ENCODE assay signal across 11 cellular contexts in the genomic region with DNA sequence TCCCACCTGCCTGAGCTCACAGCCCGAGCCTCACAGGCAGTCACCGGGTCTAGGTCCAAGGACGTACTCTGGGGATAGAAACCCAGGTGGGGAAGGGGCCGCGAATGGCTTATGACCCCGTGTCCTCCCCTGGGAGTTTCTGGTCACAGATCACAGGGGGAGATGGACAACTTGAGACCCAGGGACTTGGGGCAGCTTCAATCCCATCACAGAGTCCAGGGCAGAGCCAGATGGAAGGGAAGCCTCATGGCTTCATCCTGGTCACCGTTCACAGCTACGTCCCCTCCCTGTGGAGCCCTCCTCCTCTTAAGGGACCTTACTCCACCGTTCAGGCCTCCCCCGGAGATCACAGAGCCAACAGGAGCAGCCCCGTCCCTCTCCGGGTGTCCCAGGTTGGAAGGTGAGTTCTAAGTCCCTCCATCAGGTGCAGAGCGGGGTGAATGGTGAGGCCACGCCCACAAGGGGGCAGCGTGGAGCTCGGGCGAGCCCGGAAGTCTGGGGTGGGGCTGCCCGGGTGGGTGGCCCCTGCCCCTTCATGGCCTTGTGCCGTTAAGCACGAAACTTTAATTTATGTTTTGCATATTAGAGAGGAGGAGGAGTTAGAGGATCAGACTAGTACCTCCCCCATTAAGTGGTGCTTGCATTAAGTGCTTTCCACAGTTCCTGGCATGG. TPM values are rescaled to one million over a fixed set of nuclear protein-coding genes. Genes with fewer than 3 reads are reported as not detected.
DNase-seq lines count a peak whose midpoint lies in the region; ATAC-seq, FAIRE-seq and TF ChIP-seq lines count a peak whose summit lies in the region.
"Not testable (repeated sequence)": the region's sequence is repeated elsewhere in the genome, so short reads cannot be mapped to it uniquely, and the experiment has no call there.
"Had no signal": no experiment of that assay in that cellular context is flagged by ENCODE, and none has a peak within 500 bp of the region (broad histone marks: within the 10 kb centered on the region; RNA-seq: fewer than 3 reads in every experiment).

No MANE protein-coding gene starts in this region.

- H3K4me1 ChIP-seq in CD4-positive, CD25-positive, alpha-beta regulatory T cell (ENCODE audit: control insufficient read depth, insufficient read depth, low read length, poor library complexity, severe bottlenecking) = peaks cover 38% of the 10 kb centered on the region
- not testable (repeated sequence) for H3K4me1 ChIP-seq in pancreas

- H3K36me3 Mint-ChIP-seq in CD4-positive, CD25-positive, alpha-beta regulatory T cell; activated T-helper 1 cell treated with anti-CD3 and anti-CD28 coated beads, Interleukin-12 subunit alpha, Interleukin-12 subunit beta, Interleukin-2, Interleukin-4 antibody, amounts not matched to agents 30 ng/mL and 10 ng/mL and 1 ng/mL, durations not matched to agents 14 hours and 24 hours and 36 hours (ENCODE audit: low read depth): not testable (repeated sequence)

- H3K4me1 Mint-ChIP-seq in CD4-positive, CD25-positive, alpha-beta regulatory T cell = peaks cover 16 to 39% (median 25%) of the 10 kb centered on the region in 4 donors
- H3K4me1 Mint-ChIP-seq in activated T-helper 1 cell treated with anti-CD3 and anti-CD28 coated beads, Interleukin-12 subunit alpha, Interleukin-12 subunit beta, Interleukin-2, Interleukin-4 antibody, amounts not matched to agents 30 ng/mL and 10 ng/mL and 1 ng/mL, durations not matched to agents 14 hours and 24 hours and 36 hours (ENCODE audit: low read depth) = peaks cover 36% of the 10 kb centered on the region

- H3K27me3 Mint-ChIP-seq in CD4-positive, CD25-positive, alpha-beta regulatory T cell; activated T-helper 1 cell treated with anti-CD3 and anti-CD28 coated beads, Interleukin-12 subunit alpha, Interleukin-12 subunit beta, Interleukin-2, Interleukin-4 antibody, amounts not matched to agents 30 ng/mL and 10 ng/mL and 1 ng/mL, durations not matched to agents 14 hours and 24 hours and 36 hours (ENCODE audit: insufficient read depth): not testable (repeated sequence)

- H3K27ac Mint-ChIP-seq in CD4-positive, CD25-positive, alpha-beta regulatory T cell; activated T-helper 1 cell treated with anti-CD3 and anti-CD28 coated beads, Interleukin-12 subunit alpha, Interleukin-12 subunit beta, Interleukin-2, Interleukin-4 antibody, amounts not matched to agents 30 ng/mL and 10 ng/mL and 1 ng/mL, durations not matched to agents 14 hours and 24 hours and 36 hours: not testable (repeated sequence)

- intact Hi-C loops in activated T-helper 1 cell treated with anti-CD3 and anti-CD28 coated beads, Interleukin-12 subunit alpha, Interleukin-12 subunit beta, Interleukin-2, Interleukin-4 antibody, amounts not matched to agents 30 ng/mL and 10 ng/mL and 1 ng/mL, durations not matched to agents 14 hours and 24 hours and 36 hours (cut with micrococcal nuclease); pancreas (cut with DNase I): not testable (repeated sequence)

- FAIRE-seq in pancreas (lab: Jason Lieb, UNC) = not testable (repeated sequence)

- H3K27ac ChIP-seq in CD4-positive, CD25-positive, alpha-beta regulatory T cell (ENCODE audit: insufficient read depth, low read length, poor library complexity, severe bottlenecking); pancreas: not testable (repeated sequence)

- peak in 2 of 3 donors; percentile 55 to 80 for DNase-seq in CD4-positive, CD25-positive, alpha-beta regulatory T cell
- peak; percentile 76 for DNase-seq in activated CD4-positive, CD25-positive, alpha-beta regulatory T cell treated with anti-CD3 and anti-CD28 coated beads, Interleukin-2, amount 50 U/mL, for 72 hours
- peak; percentile 66 for DNase-seq in activated T-helper 1 cell treated with anti-CD3 and anti-CD28 coated beads, Interleukin-12 subunit alpha, Interleukin-12 subunit beta, Interleukin-2, Interleukin-4 antibody, amounts not matched to agents 30 ng/mL and 10 ng/mL and 1 ng/mL, durations not matched to agents 14 hours and 24 hours and 36 hours (ENCODE audit: low spot score)
- peak in 4 of 6 donors; percentile 18 to 80 (median 52) for DNase-seq in pancreas
- DNase-seq in stimulated activated CD8-positive, alpha-beta memory T cell treated with anti-CD3 and anti-CD28 coated beads, Interleukin-2, amount 100 ng/mL, for 48 hours (ENCODE audit: low read depth in 2 of 2) = peak; percentile 54 to 57

- H3K4me3 ChIP-seq in CD4-positive, CD25-positive, alpha-beta regulatory T cell (ENCODE audit: low read depth, low read length); pancreas: not testable (repeated sequence)

- not testable (repeated sequence) for H3K9me3 ChIP-seq in CD4-positive, CD25-positive, alpha-beta regulatory T cell (ENCODE audit: control insufficient read depth in 2 of 2, low read length in 2 of 2); pancreas

- H3K9me3 Mint-ChIP-seq in CD4-positive, CD25-positive, alpha-beta regulatory T cell; activated T-helper 1 cell treated with anti-CD3 and anti-CD28 coated beads, Interleukin-12 subunit alpha, Interleukin-12 subunit beta, Interleukin-2, Interleukin-4 antibody, amounts not matched to agents 30 ng/mL and 10 ng/mL and 1 ng/mL, durations not matched to agents 14 hours and 24 hours and 36 hours: not testable (repeated sequence)

- 2 to 13% methylated on average over 10 to 15 of the region's 21 CpGs for WGBS in pancreas, 2 donors

- not testable (repeated sequence) for H3K4me3 Mint-ChIP-seq in CD4-positive, CD25-positive, alpha-beta regulatory T cell; activated T-helper 1 cell treated with anti-CD3 and anti-CD28 coated beads, Interleukin-12 subunit alpha, Interleukin-12 subunit beta, Interleukin-2, Interleukin-4 antibody, amounts not matched to agents 30 ng/mL and 10 ng/mL and 1 ng/mL, durations not matched to agents 14 hours and 24 hours and 36 hours

- peaks cover 28% of the 10 kb centered on the region for H3K36me3 ChIP-seq in CD4-positive, CD25-positive, alpha-beta regulatory T cell (ENCODE audit: control insufficient read depth, insufficient read depth, low read length)
- H3K36me3 ChIP-seq in pancreas = not testable (repeated sequence)

- not testable (repeated sequence) for H3K27me3 ChIP-seq in CD4-positive, CD25-positive, alpha-beta regulatory T cell (ENCODE audit: control insufficient read depth, insufficient read depth, low read length); pancreas

- ATAC-seq in CD4-positive, CD25-positive, alpha-beta regulatory T cell (ENCODE audit: low read depth in 2 of 2) = peak; percentile 86 to 91
- ATAC-seq in GM19324 (IDR thresholded peaks at IDR 0.05; ENCODE audit: low FRiP score, unreplicated experiment) (peak; percentile 48), HG03439 (IDR thresholded peaks at IDR 0.05; ENCODE audit: unreplicated experiment) (peak; percentile 58), esophagus mucosa (peak; percentile 66), pancreas (peak; percentile 83 to 94 (median 89))

- TF ChIP-seq CTCF in pancreas (IDR thresholded peaks at IDR 0.05) = not testable (repeated sequence)

RNA-seq across cellular contexts. Expression of a gene that starts 5.4 kb away (rescaled TPM):
- 33.2 TPM for total RNA-seq in CD4-positive, CD25-positive, alpha-beta regulatory T cell
- polyA plus RNA-seq in CD4-positive, CD25-positive, alpha-beta regulatory T cell = 10 to 100 TPM; 39.3 to 61.8 (median 45.3) TPM
- total RNA-seq in activated T-helper 1 cell treated with anti-CD3 and anti-CD28 coated beads, Interleukin-12 subunit alpha, Interleukin-12 subunit beta, Interleukin-2, Interleukin-4 antibody, amounts not matched to agents 30 ng/mL and 10 ng/mL and 1 ng/mL, durations not matched to agents 14 hours and 24 hours and 36 hours = 9.2 and 9.4 TPM in 2 replicates
- total RNA-seq in esophagus mucosa (1.5 TPM), pancreas (10 to 100 TPM in 2 of 6 donors, 1 to 10 TPM in 3, under 1 TPM in 1; 0.69 to 33.1 (median 4.8) TPM)
- 1 to 10 TPM; 1.7 to 3.1 TPM for polyA plus RNA-seq in pancreas
- total RNA-seq: epithelial cell of proximal tubule, HFFc6 had no signal
- polyA plus RNA-seq: AG04450 had no signal

RNA-seq across cellular contexts. Expression of a gene that starts 20.3 kb away (rescaled TPM):
- total RNA-seq in CD4-positive, CD25-positive, alpha-beta regulatory T cell = not detected
- not detected for polyA plus RNA-seq in CD4-positive, CD25-positive, alpha-beta regulatory T cell
- not detected in 2 replicates for total RNA-seq in activated T-helper 1 cell treated with anti-CD3 and anti-CD28 coated beads, Interleukin-12 subunit alpha, Interleukin-12 subunit beta, Interleukin-2, Interleukin-4 antibody, amounts not matched to agents 30 ng/mL and 10 ng/mL and 1 ng/mL, durations not matched to agents 14 hours and 24 hours and 36 hours
- not detected for total RNA-seq in esophagus mucosa
- total RNA-seq in pancreas = 1 to 10 TPM in 1 of 6 donors, under 1 TPM in 1, not detected in 4; 0.24 to 2.4 TPM
- polyA plus RNA-seq in pancreas = not detected
- total RNA-seq: epithelial cell of proximal tubule, HFFc6 had no signal
- polyA plus RNA-seq: AG04450 had no signal

RNA-seq across cellular contexts. Expression of a gene that starts 46.3 kb away (rescaled TPM):
- total RNA-seq in CD4-positive, CD25-positive, alpha-beta regulatory T cell = not detected
- under 1 TPM in 1 of 4 donors, not detected in 3; 0.67 TPM for polyA plus RNA-seq in CD4-positive, CD25-positive, alpha-beta regulatory T cell
- total RNA-seq in activated T-helper 1 cell treated with anti-CD3 and anti-CD28 coated beads, Interleukin-12 subunit alpha, Interleukin-12 subunit beta, Interleukin-2, Interleukin-4 antibody, amounts not matched to agents 30 ng/mL and 10 ng/mL and 1 ng/mL, durations not matched to agents 14 hours and 24 hours and 36 hours = not detected in 2 replicates
- total RNA-seq in esophagus mucosa (0.64 TPM), pancreas (1 to 10 TPM in 2 of 6 donors, under 1 TPM in 4; 0.20 to 1.7 (median 0.51) TPM)
- 1 to 10 TPM in 1 of 2 donors, under 1 TPM in 1; 0.34 to 1.1 TPM for polyA plus RNA-seq in pancreas
- total RNA-seq: epithelial cell of proximal tubule, HFFc6 had no signal
- polyA plus RNA-seq: AG04450 had no signal

RNA-seq across cellular contexts. Expression of a gene that starts 56.0 kb away (rescaled TPM):
- total RNA-seq in CD4-positive, CD25-positive, alpha-beta regulatory T cell = not detected
- under 1 TPM in 3 of 4 donors, not detected in 1; 0.17 to 1.00 (median 0.31) TPM for polyA plus RNA-seq in CD4-positive, CD25-positive, alpha-beta regulatory T cell
- 0.49 and 0.59 TPM in 2 replicates for total RNA-seq in activated T-helper 1 cell treated with anti-CD3 and anti-CD28 coated beads, Interleukin-12 subunit alpha, Interleukin-12 subunit beta, Interleukin-2, Interleukin-4 antibody, amounts not matched to agents 30 ng/mL and 10 ng/mL and 1 ng/mL, durations not matched to agents 14 hours and 24 hours and 36 hours
- 0.44 TPM for total RNA-seq in esophagus mucosa
- 10 to 100 TPM; 20.8 to 38.1 (median 24.6) TPM for total RNA-seq in pancreas
- polyA plus RNA-seq in pancreas = 10 to 100 TPM; 40.0 to 78.0 TPM
- polyA plus RNA-seq: AG04450 had no signal
